ENCODE assay signal across 11 cellular contexts in genomic region chr18:35029103-35029502, GRCh38. TPM values are rescaled to one million over a fixed set of nuclear protein-coding genes. Genes with fewer than 3 reads are reported as not detected.
DNase-seq lines count a peak whose midpoint lies in the region; ATAC-seq and TF ChIP-seq lines count a peak whose summit lies in the region.
"Had no signal": no experiment of that assay in that cellular context is flagged by ENCODE, and none has a peak within 500 bp of the region (broad histone marks: within the 10 kb centered on the region; RNA-seq: fewer than 3 reads in every experiment).

No MANE protein-coding gene starts in this region.

- no peaks in the 10 kb centered on the region for H3K27me3 ChIP-seq in stomach

- no peaks in the 10 kb centered on the region for H3K9me3 ChIP-seq in stomach

- peaks cover 2% of the 10 kb centered on the region for H3K27me3 Mint-ChIP-seq in activated CD4-positive, alpha-beta T cell treated with anti-CD3 and anti-CD28 coated beads, Interleukin-2, amount 10 ng/mL, durations not matched to agents 24 days and 14 days
- no peaks in the 10 kb centered on the region for H3K27me3 Mint-ChIP-seq in activated T-helper 2 cell treated with anti-CD3 and anti-CD28 coated beads, Interferon-gamma antibody, Interleukin-2, Interleukin-4, amounts not matched to agents 10 μg/mL and 5 μg/mL and 100 μg/mL, durations not matched to agents 14 hours and 24 hours and 36 hours (ENCODE audit: low read depth)

- H3K27ac Mint-ChIP-seq in activated CD4-positive, alpha-beta T cell treated with anti-CD3 and anti-CD28 coated beads, Interleukin-2, amount 10 ng/mL, durations not matched to agents 24 days and 14 days = peak overlapping the region; percentile 97
- peak overlapping the region; percentile 98 for H3K27ac Mint-ChIP-seq in activated T-helper 2 cell treated with anti-CD3 and anti-CD28 coated beads, Interferon-gamma antibody, Interleukin-2, Interleukin-4, amounts not matched to agents 10 μg/mL and 5 μg/mL and 100 μg/mL, durations not matched to agents 14 hours and 24 hours and 36 hours

- no peaks in the 10 kb centered on the region for H3K9me3 Mint-ChIP-seq in activated CD4-positive, alpha-beta T cell treated with anti-CD3 and anti-CD28 coated beads, Interleukin-2, amount 10 ng/mL, durations not matched to agents 24 days and 14 days
- H3K9me3 Mint-ChIP-seq in activated T-helper 2 cell treated with anti-CD3 and anti-CD28 coated beads, Interferon-gamma antibody, Interleukin-2, Interleukin-4, amounts not matched to agents 10 μg/mL and 5 μg/mL and 100 μg/mL, durations not matched to agents 14 hours and 24 hours and 36 hours = peaks cover 4% of the 10 kb centered on the region
- H3K9me3 Mint-ChIP-seq: neural crest cell had no signal

- DNase-seq in activated CD4-positive, alpha-beta T cell treated with anti-CD3 and anti-CD28 coated beads, Interleukin-2, amount 10 ng/mL, durations not matched to agents 24 days and 14 days = no peak
- no peak for DNase-seq in activated CD4-positive, alpha-beta T cell treated with anti-CD3 and anti-CD28 coated beads, Interleukin-2, amount 50 U/mL, for 4 hours
- DNase-seq in activated T-helper 2 cell treated with anti-CD3 and anti-CD28 coated beads, Interferon-gamma antibody, Interleukin-2, Interleukin-4, amounts not matched to agents 10 μg/mL and 5 μg/mL and 100 μg/mL, durations not matched to agents 14 hours and 24 hours and 36 hours (ENCODE audit: low spot score) = no peak
- DNase-seq in left ventricle myocardium superior = peak; percentile 36
- no peak for DNase-seq in stomach
- no peak for DNase-seq in iPS-NIHi11 (ENCODE audit: low spot score)
- DNase-seq: anterior cingulate cortex, NCI-H526 had no signal

- TF ChIP-seq EP300 in stomach (IDR thresholded peaks at IDR 0.05) = no peak

- TF ChIP-seq POLR2A in stomach (IDR thresholded peaks at IDR 0.05) = no peak

- no peak overlapping the region for H3K4me3 ChIP-seq in stomach

- H3K36me3 ChIP-seq in stomach = no peaks in the 10 kb centered on the region

- 78 to 89% (median 87%) methylated on average over 4 of the region's 4 CpGs for WGBS in stomach, 5 donors

- peaks cover 16 to 45% (median 31%) of the 10 kb centered on the region in 4 donors for H3K4me1 ChIP-seq in stomach

- TF ChIP-seq CTCF in stomach (IDR thresholded peaks at IDR 0.05) = no peak

- ATAC-seq in left ventricle myocardium superior (peak; percentile 59), GM19351 (IDR thresholded peaks at IDR 0.05; ENCODE audit: unreplicated experiment) (no peak), GM21381 (IDR thresholded peaks at IDR 0.05; ENCODE audit: unreplicated experiment) (no peak)

- peaks cover 40% of the 10 kb centered on the region for H3K4me1 Mint-ChIP-seq in activated CD4-positive, alpha-beta T cell treated with anti-CD3 and anti-CD28 coated beads, Interleukin-2, amount 10 ng/mL, durations not matched to agents 24 days and 14 days
- peaks cover 54% of the 10 kb centered on the region for H3K4me1 Mint-ChIP-seq in activated T-helper 2 cell treated with anti-CD3 and anti-CD28 coated beads, Interferon-gamma antibody, Interleukin-2, Interleukin-4, amounts not matched to agents 10 μg/mL and 5 μg/mL and 100 μg/mL, durations not matched to agents 14 hours and 24 hours and 36 hours (ENCODE audit: low read depth)

- intact Hi-C loops in activated CD4-positive, alpha-beta T cell treated with anti-CD3 and anti-CD28 coated beads, Interleukin-2, amount 10 ng/mL, durations not matched to agents 24 days and 14 days (cut with micrococcal nuclease) = loop anchor here (5.0 kb wide), 5 partner anchors 52 to 213 kb away; partner anchors contain the start of gene ZNF397
- intact Hi-C loops in activated T-helper 2 cell treated with anti-CD3 and anti-CD28 coated beads, Interferon-gamma antibody, Interleukin-2, Interleukin-4, amounts not matched to agents 10 μg/mL and 5 μg/mL and 100 μg/mL, durations not matched to agents 14 hours and 24 hours and 36 hours (cut with micrococcal nuclease) = loop anchor here (1.0 to 5.0 kb wide), 3 partner anchors 12 to 213 kb away; partner anchors contain the start of genes MAPRE2 and ZNF397
- intact Hi-C loops in left ventricle myocardium superior (cut with micrococcal nuclease) = no loop called here
- intact Hi-C loops in stomach (cut with DNase I; ENCODE audit: low total_unique reads) = no loop called here

- no peaks in the 10 kb centered on the region for H3K36me3 Mint-ChIP-seq in activated CD4-positive, alpha-beta T cell treated with anti-CD3 and anti-CD28 coated beads, Interleukin-2, amount 10 ng/mL, durations not matched to agents 24 days and 14 days (ENCODE audit: low read depth)
- no peaks in the 10 kb centered on the region for H3K36me3 Mint-ChIP-seq in activated T-helper 2 cell treated with anti-CD3 and anti-CD28 coated beads, Interferon-gamma antibody, Interleukin-2, Interleukin-4, amounts not matched to agents 10 μg/mL and 5 μg/mL and 100 μg/mL, durations not matched to agents 14 hours and 24 hours and 36 hours (ENCODE audit: low read depth)

- peak overlapping the region in 3 of 5 donors; percentile 50 to 76 (median 69) for H3K27ac ChIP-seq in stomach

- H3K4me3 Mint-ChIP-seq in activated CD4-positive, alpha-beta T cell treated with anti-CD3 and anti-CD28 coated beads, Interleukin-2, amount 10 ng/mL, durations not matched to agents 24 days and 14 days = peak overlapping the region; percentile 89
- no peak overlapping the region for H3K4me3 Mint-ChIP-seq in activated T-helper 2 cell treated with anti-CD3 and anti-CD28 coated beads, Interferon-gamma antibody, Interleukin-2, Interleukin-4, amounts not matched to agents 10 μg/mL and 5 μg/mL and 100 μg/mL, durations not matched to agents 14 hours and 24 hours and 36 hours (ENCODE audit: low read depth)
- H3K4me3 Mint-ChIP-seq: neural crest cell had no signal

RNA-seq across cellular contexts. Expression of gene MAPRE2, which starts 12.1 kb away (rescaled TPM):
- total RNA-seq in activated CD4-positive, alpha-beta T cell treated with anti-CD3 and anti-CD28 coated beads, Interleukin-2, amount 10 ng/mL, durations not matched to agents 24 days and 14 days = 46.8 and 52.5 TPM in 2 replicates
- 42.7 and 44.6 TPM in 2 replicates for total RNA-seq in activated T-helper 2 cell treated with anti-CD3 and anti-CD28 coated beads, Interferon-gamma antibody, Interleukin-2, Interleukin-4, amounts not matched to agents 10 μg/mL and 5 μg/mL and 100 μg/mL, durations not matched to agents 14 hours and 24 hours and 36 hours
- total RNA-seq in left ventricle myocardium superior = 111 TPM
- total RNA-seq in stomach = 100 to 1,000 TPM in 1 of 5 donors, 10 to 100 TPM in 4; 22.2 to 258 (median 51.6) TPM
- 10 to 100 TPM in 2 of 3 donors, 1 to 10 TPM in 1; 7.4 to 18.5 (median 13.3) TPM for polyA plus RNA-seq in stomach

Comparison
In these comparisons a context has a peak if more than half of its experiments do, and no peak if none do; other contexts are left out.
1. intact Hi-C loops: an anchor here in activated CD4-positive, alpha-beta T cell treated with anti-CD3 and anti-CD28 coated beads, Interleukin-2, amount 10 ng/mL, durations not matched to agents 24 days and 14 days (5.0 kb wide) and activated T-helper 2 cell treated with anti-CD3 and anti-CD28 coated beads, Interferon-gamma antibody, Interleukin-2, Interleukin-4, amounts not matched to agents 10 μg/mL and 5 μg/mL and 100 μg/mL, durations not matched to agents 14 hours and 24 hours and 36 hours (1.0 to 5.0 kb wide); none called in left ventricle myocardium superior and stomach.